Comparison of ENCODE assay signal across 1 cellular context in genomic region chr16:89738072-89738377, GRCh38.
TF ChIP-seq lines count a peak whose summit lies in the region.

No MANE protein-coding gene starts in this region.

TF ChIP-seq in HEK293, 187 proteins besides CTCF, POLR2A, EP300 and RAD21 (continued from another document):
- peak; percentile 16; the same call in 1 of the 2 replicates for TF ChIP-seq SP2 (tag by site-specific recombination; IDR thresholded peaks at IDR 0.05)
TF ChIP-seq in HEK293: peak in this region for 1.
